Comparison of ENCODE assay signal across 6 cellular contexts in genomic region chrX:49155900-49156837, GRCh38. TPM values are rescaled to one million over a fixed set of nuclear protein-coding genes. Genes with fewer than 3 reads are reported as not detected.
A peak's percentile ranks its signal among the peaks of the same experiment; 100 is the strongest.
DNase-seq lines count a peak whose midpoint lies in the region; ATAC-seq and TF ChIP-seq lines count a peak whose summit lies in the region.

No MANE protein-coding gene starts in this region.

- no peaks in the 10 kb centered on the region for H3K79me2 ChIP-seq in neural cell (replicated peaks; ENCODE audit: insufficient read depth, low read length)

- no peak overlapping the region for H3K4me2 ChIP-seq in neural cell (ENCODE audit: low read length)

- peak overlapping the region; percentile 63 for H3K4me3 ChIP-seq in neural cell (ENCODE audit: low read length)

- peak overlapping the region; percentile 77 for H3K27ac ChIP-seq in neural cell (ENCODE audit: low read length)

- no peak for TF ChIP-seq RAD21 in neural cell (conservative IDR thresholded peaks at IDR 0.05)

- H3K9me3 ChIP-seq in neural cell (ENCODE audit: low read length) = no peaks in the 10 kb centered on the region

- no peak for TF ChIP-seq EP300 in neural cell (conservative IDR thresholded peaks at IDR 0.05; ENCODE audit: poor library complexity, severe bottlenecking)

- DNase-seq in Kasumi-1 (lab: John Stamatoyannopoulos, UW) (peak; percentile 61 to 68), T1000 (lab: John Stamatoyannopoulos, UW) (peak; percentile 87), dermis blood vessel endothelial cell (peak; percentile 88)

- H3K36me3 ChIP-seq in neural cell (ENCODE audit: insufficient read depth, low read length) = no peaks in the 10 kb centered on the region

- no peaks in the 10 kb centered on the region for H3K9me2 ChIP-seq in neural cell (ENCODE audit: insufficient read depth, low read length)

- H2AFZ ChIP-seq in neural cell (ENCODE audit: low read depth, low read length) = no peak overlapping the region

- peak; percentile 68 for TF ChIP-seq CTCF in neural cell (IDR thresholded peaks at IDR 0.05; ENCODE audit: poor library complexity, severe bottlenecking)

- no peaks in the 10 kb centered on the region for H4K20me1 ChIP-seq in neural cell (ENCODE audit: insufficient read depth)

- ATAC-seq in GM19372 (IDR thresholded peaks at IDR 0.05; ENCODE audit: low read depth, unreplicated experiment) (peak; percentile 90), HG02840 (IDR thresholded peaks at IDR 0.05; ENCODE audit: low FRiP score, unreplicated experiment) (no peak)

- no peaks in the 10 kb centered on the region for H3F3A ChIP-seq in neural cell (ENCODE audit: insufficient read depth, low read length, poor library complexity, severe bottlenecking)

- no peaks in the 10 kb centered on the region for H3K27me3 ChIP-seq in neural cell (ENCODE audit: insufficient read depth, low read depth, low read length)

- peak overlapping the region; percentile 72 for H3K9ac ChIP-seq in neural cell (ENCODE audit: low read length)

TF ChIP-seq in neural cell, 6 proteins besides CTCF, POLR2A, EP300 and RAD21:
- peak; percentile 47 for TF ChIP-seq SMC3 (conservative IDR thresholded peaks at IDR 0.05; ENCODE audit: poor library complexity)
- no peak for TF ChIP-seq EZH2 (IDR thresholded peaks at IDR 0.05; ENCODE audit: borderline replicate concordance, insufficient read depth, low read length, poor library complexity, severe bottlenecking)
- peak; percentile 49 for TF ChIP-seq POLR2AphosphoS5 (IDR thresholded peaks at IDR 0.05)
- TF ChIP-seq REST (IDR thresholded peaks at IDR 0.05; ENCODE audit: borderline replicate concordance) = no peak

RNA-seq across cellular contexts. Expression of gene MAGIX, which starts 6.4 kb away (rescaled TPM):
- total RNA-seq in dermis blood vessel endothelial cell = 0.68 and 0.84 TPM in 2 replicates
- polyA plus RNA-seq in neural cell = 4.2 and 12.2 TPM in 2 replicates
- polyA minus RNA-seq in neural cell = 0.97 and 2.2 TPM in 2 replicates

RNA-seq across cellular contexts. Expression of gene PLP2, which starts 15.5 kb away (rescaled TPM):
- 2.6 and 13.1 TPM in 2 replicates for total RNA-seq in dermis blood vessel endothelial cell
- not detected in 2 replicates for polyA plus RNA-seq in neural cell
- polyA minus RNA-seq in neural cell = not detected in 2 replicates

RNA-seq across cellular contexts. Expression of gene PRICKLE3, which starts 30.0 kb away (rescaled TPM):
- 9.4 and 9.7 TPM in 2 replicates for total RNA-seq in dermis blood vessel endothelial cell
- polyA plus RNA-seq in neural cell = 0.45 TPM in 1 of 2 replicates, not detected in the other
- not detected in 2 replicates for polyA minus RNA-seq in neural cell

RNA-seq across cellular contexts. Expression of gene GPKOW, which starts 32.6 kb away (rescaled TPM):
- 24.5 and 27.2 TPM in 2 replicates for total RNA-seq in dermis blood vessel endothelial cell
- polyA plus RNA-seq in neural cell = 22.9 and 27.3 TPM in 2 replicates
- 20.9 and 24.7 TPM in 2 replicates for polyA minus RNA-seq in neural cell

RNA-seq across cellular contexts. Expression of gene SYP, which starts 43.8 kb away (rescaled TPM):
- total RNA-seq in dermis blood vessel endothelial cell = 0.14 and 0.34 TPM in 2 replicates
- 240 and 281 TPM in 2 replicates for polyA plus RNA-seq in neural cell
- polyA minus RNA-seq in neural cell = 149 and 163 TPM in 2 replicates
